Comparison of ENCODE assay signal across 8 cellular contexts in the genomic region with DNA sequence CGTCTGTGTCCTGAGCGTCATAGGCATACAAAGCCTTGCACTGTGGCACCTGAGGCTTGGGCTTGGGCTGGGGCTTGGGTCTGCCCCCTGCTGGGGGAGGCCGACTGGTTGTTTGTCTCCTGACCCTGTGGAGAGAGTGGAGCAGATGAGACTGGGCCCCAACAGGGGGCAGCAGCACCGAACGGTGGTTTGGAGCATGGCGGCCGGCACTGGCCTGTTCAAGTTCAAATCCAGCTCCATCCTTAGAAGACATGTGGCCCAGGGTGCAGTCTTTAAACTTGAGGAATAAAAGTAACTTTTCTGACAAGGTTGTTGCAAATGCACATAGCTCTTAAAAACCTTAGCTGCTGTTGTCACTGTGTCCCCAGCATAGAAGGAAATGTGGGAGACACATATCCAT. TPM values are rescaled to one million over a fixed set of nuclear protein-coding genes. Genes with fewer than 3 reads are reported as not detected.
A peak's percentile ranks its signal among the peaks of the same experiment; 100 is the strongest.
DNase-seq lines count a peak whose midpoint lies in the region; ATAC-seq and TF ChIP-seq lines count a peak whose summit lies in the region.

No MANE protein-coding gene starts in this region.

- H3K4me3 Mint-ChIP-seq in naive thymus-derived CD8-positive, alpha-beta T cell: no peak overlapping the region

- ATAC-seq in GM19025 (IDR thresholded peaks at IDR 0.05; ENCODE audit: low read depth, unreplicated experiment): peak; percentile 71
- peak; percentile 71 to 84 for ATAC-seq in naive thymus-derived CD8-positive, alpha-beta T cell
- peak; percentile 64 for ATAC-seq in upper lobe of right lung
- ATAC-seq in HG02840 (IDR thresholded peaks at IDR 0.05; ENCODE audit: low FRiP score, unreplicated experiment): no peak

- no peaks in the 10 kb centered on the region for H3K27me3 ChIP-seq in effector memory CD4-positive, alpha-beta T cell (replicated peaks; ENCODE audit: control insufficient read depth, insufficient read depth, low read length, poor library complexity, severe bottlenecking)
- no peaks in the 10 kb centered on the region for H3K27me3 ChIP-seq in upper lobe of right lung

- POLR2A ChIA-PET in naive thymus-derived CD8-positive, alpha-beta T cell (lab: Charles Lee): interaction anchor here (0.5 kb wide), 1 partner anchor 176 kb away, joined by 5 read pairs; no protein-coding TSS in a partner anchor

- no peaks in the 10 kb centered on the region for H3K9me3 ChIP-seq in effector memory CD4-positive, alpha-beta T cell (ENCODE audit: control insufficient read depth, low read length)
- no peaks in the 10 kb centered on the region for H3K9me3 ChIP-seq in upper lobe of right lung

- no peaks in the 10 kb centered on the region for H3K36me3 ChIP-seq in effector memory CD4-positive, alpha-beta T cell (ENCODE audit: control insufficient read depth, insufficient read depth, low read length)
- peaks cover 38% of the 10 kb centered on the region for H3K36me3 ChIP-seq in upper lobe of right lung

- H3K27ac Mint-ChIP-seq in naive thymus-derived CD8-positive, alpha-beta T cell: no peak overlapping the region

- H3K27ac ChIP-seq in effector memory CD4-positive, alpha-beta T cell (ENCODE audit: insufficient read depth, low read length, poor library complexity, severe bottlenecking): no peak overlapping the region
- H3K27ac ChIP-seq in upper lobe of right lung: no peak overlapping the region

- H3K27me3 Mint-ChIP-seq in naive thymus-derived CD8-positive, alpha-beta T cell: no peaks in the 10 kb centered on the region

- no peaks in the 10 kb centered on the region for H3K9me3 Mint-ChIP-seq in naive thymus-derived CD8-positive, alpha-beta T cell

- peaks cover 2 to 8% (median 6%) of the 10 kb centered on the region in 4 donors for H3K4me1 Mint-ChIP-seq in naive thymus-derived CD8-positive, alpha-beta T cell

- peak; percentile 60 for TF ChIP-seq CTCF in AG09309 (IDR thresholded peaks at IDR 0.05; ENCODE audit: control insufficient read depth, insufficient read depth, low read depth, low read length, missing control alignments)
- peak; percentile 47 for TF ChIP-seq CTCF in upper lobe of right lung (IDR thresholded peaks at IDR 0.05)

- no peaks in the 10 kb centered on the region for H3K4me1 ChIP-seq in effector memory CD4-positive, alpha-beta T cell (ENCODE audit: control insufficient read depth, insufficient read depth, low read length, poor library complexity, severe bottlenecking)
- peaks cover 11% of the 10 kb centered on the region for H3K4me1 ChIP-seq in upper lobe of right lung

- H3K36me3 Mint-ChIP-seq in naive thymus-derived CD8-positive, alpha-beta T cell: no peaks in the 10 kb centered on the region

- DNase-seq in AG09309 (ENCODE audit: low read depth) (no peak), M059J (ENCODE audit: low read depth) (peak; percentile 46), upper lobe of right lung (peak; percentile 74)
- peak; percentile 41 to 53 for DNase-seq in activated CD4-positive, alpha-beta T cell treated with anti-CD3 and anti-CD28 coated beads for 4 hours
- peak; percentile 18 to 47 (median 27) for DNase-seq in effector memory CD4-positive, alpha-beta T cell
- DNase-seq in naive thymus-derived CD8-positive, alpha-beta T cell: peak in 9 of 10 donors; percentile 7 to 54 (median 30)

- intact Hi-C loops in upper lobe of right lung (cut with DNase I): no loop called here

- H3K4me3 ChIP-seq in AG09309 (ENCODE audit: control insufficient read depth, low read depth, low read length) (no peak overlapping the region), upper lobe of right lung (no peak overlapping the region)
- H3K4me3 ChIP-seq in effector memory CD4-positive, alpha-beta T cell (ENCODE audit: insufficient read depth, low read depth, low read length, poor library complexity, severe bottlenecking): no peak overlapping the region

RNA-seq across cellular contexts. Expression of gene CCNB2, which starts 33.3 kb away (rescaled TPM):
- total RNA-seq in M059J (2014; rRNA removed; shearing (Covaris generic)): 164 and 165 TPM in 2 replicates
- total RNA-seq in naive thymus-derived CD8-positive, alpha-beta T cell: under 1 TPM; 0.52 to 0.80 TPM
- polyA plus RNA-seq in naive thymus-derived CD8-positive, alpha-beta T cell: under 1 TPM in 1 of 3 donors, not detected in 2; 0.34 TPM
- total RNA-seq in upper lobe of right lung: 1.7 TPM

Comparison
In these comparisons a context has a peak if more than half of its experiments do, and no peak if none do; other contexts are left out.
1. RNA of gene CCNB2, which starts 33.3 kb away (total RNA-seq): 164 to 165 TPM in M059J; 1.7 TPM in upper lobe of right lung (single experiment) and 0.52 to 0.80 TPM in naive thymus-derived CD8-positive, alpha-beta T cell; every median in the first group is over 10 times any median in the second.